17 cellular contexts compared by ENCODE assay signal in genomic region chr11:96483550-96483949, GRCh38.
DNase-seq lines count a peak whose midpoint lies in the region; TF ChIP-seq lines count a peak whose summit lies in the region.
"Had no signal": no experiment of that assay in that cellular context is flagged by ENCODE, and none has a peak within 500 bp of the region (broad histone marks: within the 10 kb centered on the region; RNA-seq: fewer than 3 reads in every experiment).

No MANE protein-coding gene starts in this region.

- no peaks in the 10 kb centered on the region for H3K79me2 ChIP-seq in fibroblast of lung (ENCODE audit: control insufficient read depth, insufficient read depth, low read length)

- H3K4me3 ChIP-seq in fibroblast of lung (replicated peaks in 1 of 4; ENCODE audit: control extremely low read depth in 1 of 4, insufficient read depth in 1 of 4, low read depth in 3 of 4, low read length in 4 of 4) = no peak overlapping the region
- no peak overlapping the region for H3K4me3 ChIP-seq in CD8-positive, alpha-beta memory T cell (ENCODE audit: low read length)
- H3K4me3 ChIP-seq: GM23338 had no signal

- TF ChIP-seq CTCF in fibroblast of lung (conservative IDR thresholded peaks at IDR 0.05 in 1 of 2, IDR thresholded peaks at IDR 0.05 in 1 of 2; ENCODE audit: low read depth in 1 of 2, low read length in 2 of 2) (no peak), nephron progenitor cell (IDR thresholded peaks at IDR 0.05) (no peak)

- no peak overlapping the region for H3K4me2 ChIP-seq in fibroblast of lung (ENCODE audit: extremely low read depth, insufficient read depth, low read length)
- H3K4me2 ChIP-seq: GM23338 had no signal

- H3K4me1 ChIP-seq in fibroblast of lung (ENCODE audit: control insufficient read depth, extremely low read depth, insufficient read depth, low read length) = no peaks in the 10 kb centered on the region
- H3K4me1 ChIP-seq in CD8-positive, alpha-beta memory T cell (ENCODE audit: insufficient read depth, low read length) = no peaks in the 10 kb centered on the region

- peak overlapping the region; percentile 13 for H3K27ac Mint-ChIP-seq in nephron progenitor cell
- no peak overlapping the region for H3K27ac Mint-ChIP-seq in CD8-positive, alpha-beta memory T cell
- H3K27ac Mint-ChIP-seq: CD4-positive, CD25-positive, alpha-beta regulatory T cell; GM23338 had no signal

- DNase-seq in A172 (ENCODE audit: low spot score) (peak; percentile 59), OCI-M1 (lab: John Stamatoyannopoulos, UW) (peak; percentile 14), fibroblast of lung (ENCODE audit: low read depth in 2 of 2) (peak; percentile 4 to 6), nephron progenitor cell (no peak), DMS 273 (lab: John Stamatoyannopoulos, UW; ENCODE audit: unreplicated experiment) (no peak), D341Med (ENCODE audit: low spot score) (no peak)
- DNase-seq in CD8-positive, alpha-beta memory T cell = no peak
- DNase-seq: ACHN; BE2C; C1 segment of cervical spinal cord; Caco-2; CD4-positive, CD25-positive, alpha-beta regulatory T cell; DMS79 treated with DMSO at 0.1 percent for 48 hours; GF-D8; HCEC 1CT had no signal

- no peak overlapping the region for H3K9ac ChIP-seq in fibroblast of lung (ENCODE audit: insufficient read depth, low read length)

- H3K4me3 Mint-ChIP-seq in nephron progenitor cell = peak overlapping the region; percentile 33
- no peak overlapping the region for H3K4me3 Mint-ChIP-seq in CD8-positive, alpha-beta memory T cell
- H3K4me3 Mint-ChIP-seq: CD4-positive, CD25-positive, alpha-beta regulatory T cell; GM23338 had no signal

- no peaks in the 10 kb centered on the region for H4K20me1 ChIP-seq in fibroblast of lung (ENCODE audit: control insufficient read depth, extremely low read depth, insufficient read depth, low read length)

- no peaks in the 10 kb centered on the region for H3K27me3 Mint-ChIP-seq in nephron progenitor cell (ENCODE audit: low read depth, poor library complexity)
- peaks cover 18 to 27% of the 10 kb centered on the region in 2 donors for H3K27me3 Mint-ChIP-seq in CD8-positive, alpha-beta memory T cell

- H3K36me3 Mint-ChIP-seq in nephron progenitor cell (ENCODE audit: low read depth) = peaks cover 9% of the 10 kb centered on the region
- no peaks in the 10 kb centered on the region for H3K36me3 Mint-ChIP-seq in CD8-positive, alpha-beta memory T cell
- H3K36me3 Mint-ChIP-seq: CD4-positive, CD25-positive, alpha-beta regulatory T cell had no signal

- CTCF ChIA-PET in CD8-positive, alpha-beta memory T cell (lab: Charles Lee) = interaction anchor here (1.1 kb wide), 1 partner anchor 19 kb away, joined by 4 read pairs; no protein-coding TSS in a partner anchor

- H3K27ac ChIP-seq in fibroblast of lung (ENCODE audit: insufficient read depth, low read length) = no peak overlapping the region
- H3K27ac ChIP-seq in CD8-positive, alpha-beta memory T cell (ENCODE audit: low read depth, low read length) = no peak overlapping the region
- H3K27ac ChIP-seq: HL-60 had no signal

- peaks cover 47% of the 10 kb centered on the region for H3K4me1 Mint-ChIP-seq in nephron progenitor cell
- no peaks in the 10 kb centered on the region for H3K4me1 Mint-ChIP-seq in CD8-positive, alpha-beta memory T cell
- H3K4me1 Mint-ChIP-seq: CD4-positive, CD25-positive, alpha-beta regulatory T cell; GM23338 had no signal

- H3K9me3 Mint-ChIP-seq in nephron progenitor cell = peaks cover 19% of the 10 kb centered on the region
- no peaks in the 10 kb centered on the region for H3K9me3 Mint-ChIP-seq in CD8-positive, alpha-beta memory T cell
- H3K9me3 Mint-ChIP-seq: GM23338 had no signal

- H3K36me3 ChIP-seq in fibroblast of lung (ENCODE audit: control insufficient read depth, insufficient read depth, low read length) = no peaks in the 10 kb centered on the region
- H3K36me3 ChIP-seq in CD8-positive, alpha-beta memory T cell (ENCODE audit: insufficient read depth, low read length) = no peaks in the 10 kb centered on the region
- H3K36me3 ChIP-seq: BE2C had no signal

- no peaks in the 10 kb centered on the region for H3K27me3 ChIP-seq in fibroblast of lung (ENCODE audit: control insufficient read depth, insufficient read depth, low read length)
- no peaks in the 10 kb centered on the region for H3K27me3 ChIP-seq in CD8-positive, alpha-beta memory T cell (ENCODE audit: insufficient read depth, low read length, poor library complexity, severe bottlenecking)
- H3K27me3 ChIP-seq: BE2C had no signal

- no peaks in the 10 kb centered on the region for H3K9me3 ChIP-seq in fibroblast of lung (ENCODE audit: control insufficient read depth, insufficient read depth, low read depth, low read length)
- H3K9me3 ChIP-seq in CD8-positive, alpha-beta memory T cell (ENCODE audit: low read length) = no peaks in the 10 kb centered on the region
- H3K9me3 ChIP-seq: BE2C, Caco-2 had no signal

- POLR2A ChIA-PET in CD8-positive, alpha-beta memory T cell (lab: Charles Lee) = no interaction called here

- H2AFZ ChIP-seq in fibroblast of lung (ENCODE audit: low read length) = no peak overlapping the region
- H2AFZ ChIP-seq: GM23338 had no signal

Comparison
In these comparisons a context has a peak if more than half of its experiments do, and no peak if none do; other contexts are left out.
1. DNase-seq: peak in A172 (single experiment), OCI-M1 (single experiment) and fibroblast of lung (2 of 2); none in nephron progenitor cell (single experiment), CD8-positive, alpha-beta memory T cell (0 of 5), DMS 273 (single experiment) and D341Med (single experiment).